In the genomic region with DNA sequence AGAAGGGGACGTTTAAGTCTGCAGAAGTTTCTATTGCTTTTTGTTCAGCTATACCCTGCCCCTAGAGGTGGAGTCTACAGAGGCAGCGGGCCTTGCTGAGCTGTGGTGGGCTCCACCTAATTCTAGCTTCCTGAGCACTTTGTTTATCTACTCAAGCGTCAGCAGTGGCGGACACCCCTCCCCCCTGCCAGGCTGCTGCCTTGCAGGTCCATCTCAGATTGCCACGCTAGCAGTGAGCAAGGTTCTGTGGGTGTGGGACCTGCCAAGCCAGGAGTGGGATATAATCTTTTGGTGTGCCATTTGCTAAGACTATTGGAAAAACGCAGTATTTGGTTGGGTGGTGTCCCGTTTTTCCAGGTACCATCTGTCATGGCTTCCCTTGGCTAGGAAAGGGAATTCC, we compare ENCODE assay signal across 17 cellular contexts.
DNase-seq lines count a peak whose midpoint lies in the region; ATAC-seq, FAIRE-seq and TF ChIP-seq lines count a peak whose summit lies in the region.
"Had no signal": no experiment of that assay in that cellular context is flagged by ENCODE, and none has a peak within 500 bp of the region (broad histone marks: within the 10 kb centered on the region; RNA-seq: fewer than 3 reads in every experiment).

No MANE protein-coding gene starts in this region.

- DNase-seq in GM06990 (ENCODE audit: extremely low read depth, insufficient read length) (peak; percentile 45), SK-N-DZ (ENCODE audit: low spot score) (peak; percentile 16), kidney (peak; percentile 61), NCI-H524 (lab: John Stamatoyannopoulos, UW) (no peak), MG63 (no peak), cerebellar nuclear complex (lab: John Stamatoyannopoulos, UW) (no peak)
- no peak for DNase-seq in activated CD8-positive, alpha-beta T cell treated with anti-CD3 and anti-CD28 coated beads, Interleukin-2, amount 10 ng/mL, durations not matched to agents 7 days and 5 days
- DNase-seq: AML-193, GF-D8, KBM-7, MV-4-11, NCI-H1694 treated with DMSO at 0.1 percent for 48 hours, NCI-H510A, NCI-H774, SHP77 treated with DMSO at 0.1 percent for 48 hours had no signal

- peak; percentile 18 for TF ChIP-seq CTCF in GM06990 (IDR thresholded peaks at IDR 0.05; ENCODE audit: insufficient read depth, low read length, poor library complexity, severe bottlenecking)
- TF ChIP-seq CTCF in kidney (IDR thresholded peaks at IDR 0.05; ENCODE audit: borderline replicate concordance, extremely low read depth, insufficient read depth) = no peak

- FAIRE-seq in kidney (lab: Jason Lieb, UNC) = no peak
- FAIRE-seq: H1 had no signal

- H3K27me3 Mint-ChIP-seq in activated CD8-positive, alpha-beta T cell treated with anti-CD3 and anti-CD28 coated beads, Interleukin-2, amount 10 ng/mL, durations not matched to agents 7 days and 5 days (ENCODE audit: low read depth) = no peaks in the 10 kb centered on the region

- POLR2A ChIA-PET in activated CD8-positive, alpha-beta T cell treated with anti-CD3 and anti-CD28 coated beads, Interleukin-2, amount 10 ng/mL, durations not matched to agents 7 days and 5 days (lab: Charles Lee) = no interaction called here

- H3K36me3 ChIP-seq in GM06990 (ENCODE audit: control insufficient read depth, insufficient read depth, low read length) (no peaks in the 10 kb centered on the region), kidney (ENCODE audit: control insufficient read depth in 1 of 2, insufficient read depth in 2 of 2, low read length in 2 of 2) (no peaks in the 10 kb centered on the region), MG63 (no peaks in the 10 kb centered on the region)

- H3K4me3 ChIP-seq in GM06990 (replicated peaks; ENCODE audit: low read depth, low read length) = no peak overlapping the region
- H3K4me3 ChIP-seq in kidney (ENCODE audit: low read length in 2 of 2) = no peak overlapping the region
- H3K4me3 ChIP-seq in MG63 = no peak overlapping the region

- intact Hi-C loops in kidney (cut with DNase I) = no loop called here

- no peaks in the 10 kb centered on the region for H3K36me3 Mint-ChIP-seq in activated CD8-positive, alpha-beta T cell treated with anti-CD3 and anti-CD28 coated beads, Interleukin-2, amount 10 ng/mL, durations not matched to agents 7 days and 5 days (ENCODE audit: low read depth)
- H3K36me3 Mint-ChIP-seq: CD14-positive monocyte had no signal

- H3K9me3 ChIP-seq in kidney (ENCODE audit: control insufficient read depth in 1 of 2, low read length in 2 of 2) = no peaks in the 10 kb centered on the region
- H3K9me3 ChIP-seq in MG63 = no peaks in the 10 kb centered on the region

- no peak overlapping the region for H3K27ac Mint-ChIP-seq in activated CD8-positive, alpha-beta T cell treated with anti-CD3 and anti-CD28 coated beads, Interleukin-2, amount 10 ng/mL, durations not matched to agents 7 days and 5 days

- H3K4me1 Mint-ChIP-seq in activated CD8-positive, alpha-beta T cell treated with anti-CD3 and anti-CD28 coated beads, Interleukin-2, amount 10 ng/mL, durations not matched to agents 7 days and 5 days (ENCODE audit: low read depth) = no peaks in the 10 kb centered on the region

- CTCF ChIA-PET in activated CD8-positive, alpha-beta T cell treated with anti-CD3 and anti-CD28 coated beads, Interleukin-2, amount 10 ng/mL, durations not matched to agents 7 days and 5 days (lab: Charles Lee) = no interaction called here

- no peaks in the 10 kb centered on the region; the same call in 1 of the 2 replicates for H3K27me3 ChIP-seq in GM06990 (replicated peaks; ENCODE audit: control insufficient read depth, insufficient read depth, low read length)
- H3K27me3 ChIP-seq in MG63 = no peaks in the 10 kb centered on the region

- no peaks in the 10 kb centered on the region for H3K4me1 ChIP-seq in kidney (ENCODE audit: control insufficient read depth in 1 of 2, insufficient read depth in 1 of 2, low read depth in 1 of 2, low read length in 2 of 2)

- H3K27ac ChIP-seq in kidney (ENCODE audit: low read depth in 2 of 2, low read length in 2 of 2) = no peak overlapping the region

- H3K9ac ChIP-seq in kidney (ENCODE audit: low read length in 2 of 2) = no peak overlapping the region

- H3K4me3 Mint-ChIP-seq in activated CD8-positive, alpha-beta T cell treated with anti-CD3 and anti-CD28 coated beads, Interleukin-2, amount 10 ng/mL, durations not matched to agents 7 days and 5 days = no peak overlapping the region
- H3K4me3 Mint-ChIP-seq: CD14-positive monocyte had no signal

- ATAC-seq in activated CD8-positive, alpha-beta T cell treated with anti-CD3 and anti-CD28 coated beads, Interleukin-2, amount 10 ng/mL, durations not matched to agents 7 days and 5 days = no peak

- no peaks in the 10 kb centered on the region for H3K9me3 Mint-ChIP-seq in activated CD8-positive, alpha-beta T cell treated with anti-CD3 and anti-CD28 coated beads, Interleukin-2, amount 10 ng/mL, durations not matched to agents 7 days and 5 days (ENCODE audit: insufficient read depth)

Comparison
In these comparisons a context has a peak if more than half of its experiments do, and no peak if none do; other contexts are left out.
1. DNase-seq: peak in GM06990 (single experiment), SK-N-DZ (single experiment) and kidney (single experiment); none in NCI-H524 (0 of 2), activated CD8-positive, alpha-beta T cell treated with anti-CD3 and anti-CD28 coated beads, Interleukin-2, amount 10 ng/mL, durations not matched to agents 7 days and 5 days (single experiment), MG63 (single experiment) and cerebellar nuclear complex (0 of 2).